Comparison of ENCODE assay signal across 1 cellular context in the genomic region with DNA sequence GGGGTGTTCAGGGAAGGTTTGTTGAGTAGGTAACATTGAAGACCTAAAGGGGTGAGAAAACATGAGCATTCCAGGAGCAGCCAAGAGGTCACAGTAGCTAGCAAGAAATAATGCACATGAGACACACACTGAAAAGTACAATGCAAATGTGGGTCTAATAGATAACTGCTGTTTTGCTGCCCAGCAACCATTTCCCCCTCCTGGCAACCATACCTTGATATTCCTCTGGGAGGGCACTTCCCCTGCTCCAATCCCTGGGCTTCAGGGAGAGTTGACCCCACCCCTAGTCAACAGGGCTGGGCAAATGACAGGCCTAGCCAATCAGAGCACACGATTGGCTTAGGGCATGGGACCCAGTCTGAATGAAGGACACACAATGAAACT.
TF ChIP-seq lines count a peak whose summit lies in the region.

No MANE protein-coding gene starts in this region.

TF ChIP-seq in IMR-90, 13 proteins besides CTCF, POLR2A, EP300 and RAD21 (continued from another document):
- no peak for TF ChIP-seq MXI1 (IDR thresholded peaks at IDR 0.05; ENCODE audit: borderline replicate concordance, low read depth, low read length)
- no peak for TF ChIP-seq MAFK (IDR thresholded peaks at IDR 0.05; ENCODE audit: low read depth, low read length)
- TF ChIP-seq SMC3 (IDR thresholded peaks at IDR 0.05; ENCODE audit: low read depth, low read length), result no peak
- no peak for TF ChIP-seq CHD1 (IDR thresholded peaks at IDR 0.05; ENCODE audit: low read depth, low read length)
- no peak for TF ChIP-seq RCOR1 (IDR thresholded peaks at IDR 0.05; ENCODE audit: insufficient replicate concordance, low read length)
- TF ChIP-seq USF2 (IDR thresholded peaks at IDR 0.05; ENCODE audit: low read depth, low read length), result no peak
- no peak for TF ChIP-seq MAZ (IDR thresholded peaks at IDR 0.05; ENCODE audit: borderline replicate concordance, low read depth, low read length)
- no peak for TF ChIP-seq FOS (IDR thresholded peaks at IDR 0.05; ENCODE audit: low read depth, low read length)
- no peak for TF ChIP-seq ELK1 (IDR thresholded peaks at IDR 0.05; ENCODE audit: borderline replicate concordance, low read depth, low read length)
- TF ChIP-seq CEBPB (IDR thresholded peaks at IDR 0.05; ENCODE audit: low read depth, low read length), result no peak
